In the genomic region with DNA sequence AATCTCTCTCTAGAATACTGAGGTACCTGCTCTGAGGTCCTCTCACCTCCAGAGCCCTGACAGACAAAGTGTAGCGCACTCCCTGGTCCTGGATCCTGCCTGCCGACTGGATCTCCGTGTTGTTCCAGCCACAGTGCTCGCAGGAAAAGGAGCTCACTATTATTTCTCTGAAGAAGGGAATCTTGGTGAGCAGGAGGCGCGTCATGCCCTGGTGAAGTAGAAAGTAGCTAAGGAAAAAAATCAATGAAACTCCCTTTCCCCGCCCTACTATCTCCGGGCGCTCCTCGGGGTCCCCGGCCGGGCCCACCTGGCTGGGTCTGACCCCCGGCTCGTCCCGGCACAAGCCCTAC, we compare ENCODE assay signal across 2 cellular contexts.
TF ChIP-seq lines count a peak whose summit lies in the region.

No MANE protein-coding gene starts in this region.

TF ChIP-seq in HEK293, 187 proteins besides CTCF, POLR2A, EP300 and RAD21 (continued from another document):
- TF ChIP-seq ZNF18 (tag by site-specific recombination; IDR thresholded peaks at IDR 0.05), result no peak
- TF ChIP-seq ZNF16 (tag by site-specific recombination; IDR thresholded peaks at IDR 0.05; ENCODE audit: low read depth), result no peak
- TF ChIP-seq, protein P1, sequence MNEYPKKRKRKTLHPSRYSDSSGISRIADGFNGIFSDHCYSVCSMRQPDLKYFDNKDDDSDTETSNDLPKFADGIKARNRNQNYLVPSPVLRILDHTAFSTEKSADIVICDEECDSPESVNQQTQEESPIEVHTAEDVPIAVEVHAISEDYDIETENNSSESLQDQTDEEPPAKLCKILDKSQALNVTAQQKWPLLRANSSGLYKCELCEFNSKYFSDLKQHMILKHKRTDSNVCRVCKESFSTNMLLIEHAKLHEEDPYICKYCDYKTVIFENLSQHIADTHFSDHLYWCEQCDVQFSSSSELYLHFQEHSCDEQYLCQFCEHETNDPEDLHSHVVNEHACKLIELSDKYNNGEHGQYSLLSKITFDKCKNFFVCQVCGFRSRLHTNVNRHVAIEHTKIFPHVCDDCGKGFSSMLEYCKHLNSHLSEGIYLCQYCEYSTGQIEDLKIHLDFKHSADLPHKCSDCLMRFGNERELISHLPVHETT (tag by site-specific recombination; IDR thresholded peaks at IDR 0.05), result no peak
- TF ChIP-seq ZNF146 (tag by site-specific recombination; IDR thresholded peaks at IDR 0.05), result no peak
- no peak for TF ChIP-seq ZNF785 (tag by site-specific recombination; IDR thresholded peaks at IDR 0.05)
- TF ChIP-seq ZNF202 (tag by site-specific recombination; IDR thresholded peaks at IDR 0.05; ENCODE audit: borderline replicate concordance), result no peak
- TF ChIP-seq GFI1B (tag by site-specific recombination; IDR thresholded peaks at IDR 0.05), result no peak
- TF ChIP-seq ZNF792 (tag by site-specific recombination; IDR thresholded peaks at IDR 0.05), result no peak
- TF ChIP-seq PRDM10 (tag by site-specific recombination; IDR thresholded peaks at IDR 0.05), result no peak
- TF ChIP-seq ZNF560 (tag by site-specific recombination; IDR thresholded peaks at IDR 0.05; ENCODE audit: borderline replicate concordance), result no peak

TF ChIP-seq in liver, 16 proteins besides CTCF, POLR2A, EP300 and RAD21 (continued from another document):
- TF ChIP-seq FOXA1 (IDR thresholded peaks at IDR 0.05), result no peak
- TF ChIP-seq RXRA (IDR thresholded peaks at IDR 0.05), result no peak
- no peak for TF ChIP-seq HNF4A (conservative IDR thresholded peaks at IDR 0.05)
- no peak for TF ChIP-seq EGR1 (IDR thresholded peaks at IDR 0.05; ENCODE audit: low read depth in 2 of 2)
TF ChIP-seq in liver: peak in this region for 0.
